ENCODE assay signal across 11 cellular contexts in genomic region chr6:36836771-36837339, GRCh38. TPM values are rescaled to one million over a fixed set of nuclear protein-coding genes. Genes with fewer than 3 reads are reported as not detected.
DNase-seq lines count a peak whose midpoint lies in the region; ATAC-seq and TF ChIP-seq lines count a peak whose summit lies in the region.
"Had no signal": no experiment of that assay in that cellular context is flagged by ENCODE, and none has a peak within 500 bp of the region (broad histone marks: within the 10 kb centered on the region; RNA-seq: fewer than 3 reads in every experiment).

No MANE protein-coding gene starts in this region.

- H3K9me3 ChIP-seq in left ventricle myocardium inferior (replicated peaks): no peaks in the 10 kb centered on the region

- H3K4me3 ChIP-seq in left ventricle myocardium inferior (no peak overlapping the region), coronary artery (no peak overlapping the region)
- H3K4me3 ChIP-seq: BLaER1, GM23338 had no signal

- TF ChIP-seq CTCF in left ventricle myocardium inferior (IDR thresholded peaks at IDR 0.05; ENCODE audit: borderline replicate concordance): no peak
- TF ChIP-seq CTCF in GM20000 (IDR thresholded peaks at IDR 0.05; ENCODE audit: extremely low read depth, missing control alignments): no peak
- no peak for TF ChIP-seq CTCF in brain (conservative IDR thresholded peaks at IDR 0.05)
- no peak for TF ChIP-seq CTCF in coronary artery (IDR thresholded peaks at IDR 0.05)

- H3K27ac Mint-ChIP-seq in brain: peak overlapping the region in 3 of 5 experiments; percentile 2 to 92 (median 73)
- H3K27ac Mint-ChIP-seq: GM23338 had no signal

- intact Hi-C loops in left ventricle myocardium inferior (cut with micrococcal nuclease): loop anchor here (10.0 kb wide), 1 partner anchor 222 kb away; no protein-coding TSS in a partner anchor
- intact Hi-C loops in left cardiac atrium (cut with DNase I): loop anchor here in 1 of 2 donors (10.0 kb wide), 1 partner anchor 62 kb away; no protein-coding TSS in a partner anchor

- peaks cover 21% of the 10 kb centered on the region for H3K27me3 Mint-ChIP-seq in brain

- H3K36me3 Mint-ChIP-seq in brain: peaks cover 9% of the 10 kb centered on the region

- ATAC-seq in left cardiac atrium: no peak
- ATAC-seq: GM23338 had no signal

- H3K4me1 Mint-ChIP-seq in brain: peaks cover 68% of the 10 kb centered on the region

- H3K9me3 Mint-ChIP-seq in brain: peaks cover 0 to 10% (median 3%) of the 10 kb centered on the region in 5 experiments

- peaks cover 20% of the 10 kb centered on the region for H3K27me3 ChIP-seq in left ventricle myocardium inferior (ENCODE audit: low read depth)

- DNase-seq in left ventricle myocardium inferior (no peak), left cardiac atrium (no peak), GM20000 (ENCODE audit: low spot score) (peak; percentile 23), retina (peak; percentile 10), coronary artery (ENCODE audit: low spot score) (no peak), RPMI8226 (no peak)
- DNase-seq: AML-193, GF-D8 had no signal

- peaks cover 61% of the 10 kb centered on the region for H3K4me1 ChIP-seq in left ventricle myocardium inferior

- H3K4me3 Mint-ChIP-seq in brain: peak overlapping the region in 3 of 5 experiments; percentile 11 to 41 (median 28)
- H3K4me3 Mint-ChIP-seq: GM23338 had no signal

- H3K27ac ChIP-seq in left ventricle myocardium inferior (replicated peaks): peak overlapping the region; percentile 92
- no peak overlapping the region for H3K27ac ChIP-seq in coronary artery
- H3K27ac ChIP-seq: BLaER1 had no signal

- no peaks in the 10 kb centered on the region for H3K36me3 ChIP-seq in left ventricle myocardium inferior
- H3K36me3 ChIP-seq: BLaER1 had no signal

RNA-seq across cellular contexts. Expression of gene CPNE5, which starts 2.4 kb away (rescaled TPM):
- 26.5 TPM for total RNA-seq in left ventricle myocardium inferior
- total RNA-seq in left cardiac atrium: 10 to 100 TPM; 14.7 to 63.5 TPM
- polyA plus RNA-seq in brain (ENCODE audit: insufficient read depth, low read depth, low replicate concordance): 22.9 TPM

RNA-seq across cellular contexts. Expression of gene PPIL1, which starts 37.7 kb away (rescaled TPM):
- total RNA-seq in left ventricle myocardium inferior (69.1 TPM), left cardiac atrium (10 to 100 TPM; 52.4 to 56.3 TPM)
- polyA plus RNA-seq in brain (ENCODE audit: insufficient read depth, low read depth, low replicate concordance): 36.9 TPM

RNA-seq across cellular contexts. Expression of gene C6orf89, which starts 48.9 kb away (rescaled TPM):
- 76.4 TPM for total RNA-seq in left ventricle myocardium inferior
- 10 to 100 TPM; 62.9 to 74.1 TPM for total RNA-seq in left cardiac atrium
- 72.4 TPM for polyA plus RNA-seq in brain (ENCODE audit: insufficient read depth, low read depth, low replicate concordance)

Comparison
In these comparisons a context has a peak if more than half of its experiments do, and no peak if none do; other contexts are left out.
1. DNase-seq: peak in GM20000 (single experiment) and retina (single experiment); none in left ventricle myocardium inferior (single experiment), left cardiac atrium (single experiment), coronary artery (single experiment) and RPMI8226 (single experiment).